Comparison of ENCODE assay signal across 12 cellular contexts in genomic region chr2:205769494-205769848, GRCh38.
DNase-seq lines count a peak whose midpoint lies in the region; ATAC-seq and TF ChIP-seq lines count a peak whose summit lies in the region.
"Had no signal": no experiment of that assay in that cellular context is flagged by ENCODE, and none has a peak within 500 bp of the region (broad histone marks: within the 10 kb centered on the region; RNA-seq: fewer than 3 reads in every experiment).

No MANE protein-coding gene starts in this region.

- H3K4me3 ChIP-seq in mesenchymal stem cell (ENCODE audit: insufficient read depth in 1 of 2, low read depth in 1 of 2, low read length in 2 of 2) = no peak overlapping the region
- no peak overlapping the region for H3K4me3 ChIP-seq in Peyer's patch
- H3K4me3 ChIP-seq: left ventricle myocardium inferior, right atrium auricular region had no signal

- H2BK12ac ChIP-seq in mesenchymal stem cell (ENCODE audit: low read length in 2 of 2) = no peak overlapping the region

- H3K79me1 ChIP-seq in mesenchymal stem cell (replicated peaks; ENCODE audit: low read length, poor library complexity, severe bottlenecking) = no peaks in the 10 kb centered on the region

- H3K4ac ChIP-seq in mesenchymal stem cell (ENCODE audit: low read depth in 1 of 2, low read length in 2 of 2) = no peak overlapping the region

- no peak for TF ChIP-seq POLR2A in Peyer's patch (IDR thresholded peaks at IDR 0.05)

- H2BK15ac ChIP-seq in mesenchymal stem cell (ENCODE audit: low read depth, poor library complexity, severe bottlenecking) = no peak overlapping the region

- H3K9me3 ChIP-seq in mesenchymal stem cell (ENCODE audit: control insufficient read depth, low read length) (no peaks in the 10 kb centered on the region), Peyer's patch (no peaks in the 10 kb centered on the region)
- H3K9me3 ChIP-seq: left ventricle myocardium inferior, right atrium auricular region had no signal

- ATAC-seq in GM18858 (IDR thresholded peaks at IDR 0.05; ENCODE audit: unreplicated experiment) = no peak
- no peak for ATAC-seq in effector memory CD8-positive, alpha-beta T cell (replicated peaks)
- ATAC-seq in HG03025 (IDR thresholded peaks at IDR 0.05; ENCODE audit: low FRiP score, unreplicated experiment) = no peak

- H3K27ac ChIP-seq in mesenchymal stem cell (ENCODE audit: low read length, poor library complexity, severe bottlenecking) (no peak overlapping the region), Peyer's patch (peak overlapping the region in 1 of 4 donors; percentile 77)
- H3K27ac ChIP-seq: left ventricle myocardium inferior, right atrium auricular region had no signal

- DNase-seq in A172 (ENCODE audit: low spot score) = peak; percentile 72
- DNase-seq in LHCN-M2 (ENCODE audit: low read depth) = peak; percentile 87
- DNase-seq in dermis microvascular lymphatic vessel endothelial cell (ENCODE audit: low read depth in 2 of 2) = peak; percentile 16 to 92
- DNase-seq in mesenchymal stem cell = peak; percentile 83
- no peak for DNase-seq in Peyer's patch
- no peak for DNase-seq in effector memory CD8-positive, alpha-beta T cell
- DNase-seq: AML-193, left ventricle myocardium inferior had no signal

- H3K36me3 ChIP-seq in mesenchymal stem cell (ENCODE audit: control insufficient read depth in 1 of 2, insufficient read depth in 2 of 2, low read depth in 1 of 2, low read length in 2 of 2) (peaks cover 11 to 36% of the 10 kb centered on the region in 2 experiments), Peyer's patch (no peaks in the 10 kb centered on the region)
- H3K36me3 ChIP-seq: left ventricle myocardium inferior, right atrium auricular region had no signal

- WGBS in mesenchymal stem cell = no CpG with 5 or more reads among the region's 3 CpGs

- no peak overlapping the region for H3K4me3 Mint-ChIP-seq in effector memory CD8-positive, alpha-beta T cell

- no peak overlapping the region for H3K23ac ChIP-seq in mesenchymal stem cell (ENCODE audit: low read length in 2 of 2)

- H3K27ac Mint-ChIP-seq in effector memory CD8-positive, alpha-beta T cell = no peak overlapping the region
- H3K27ac Mint-ChIP-seq: activated T-helper 2 cell treated with anti-CD3 and anti-CD28 coated beads, Interferon-gamma antibody, Interleukin-2, Interleukin-4, amounts not matched to agents 10 μg/mL and 5 μg/mL and 100 μg/mL, durations not matched to agents 14 hours and 24 hours and 36 hours had no signal

- no peak overlapping the region for H2AK5ac ChIP-seq in mesenchymal stem cell (ENCODE audit: low read length, severe bottlenecking)

- no peak overlapping the region for H2BK5ac ChIP-seq in mesenchymal stem cell (ENCODE audit: low read depth, low read length, poor library complexity, severe bottlenecking)

- H3K4me1 Mint-ChIP-seq in effector memory CD8-positive, alpha-beta T cell (ENCODE audit: low read depth in 2 of 2) = peaks cover 2 to 3% of the 10 kb centered on the region in 2 donors

- H3K36me3 Mint-ChIP-seq in effector memory CD8-positive, alpha-beta T cell (ENCODE audit: insufficient read depth) = no peaks in the 10 kb centered on the region

- no peak overlapping the region for H3K9ac ChIP-seq in mesenchymal stem cell (ENCODE audit: low read length)

- H3K14ac ChIP-seq in mesenchymal stem cell (ENCODE audit: low read length in 2 of 2) = no peak overlapping the region

- TF ChIP-seq CTCF in Peyer's patch (IDR thresholded peaks at IDR 0.05) = no peak

- H3K4me1 ChIP-seq in mesenchymal stem cell (ENCODE audit: control insufficient read depth, insufficient read depth, low read depth, low read length) (peaks cover 8% of the 10 kb centered on the region), Peyer's patch (peaks cover 0 to 50% (median 0%) of the 10 kb centered on the region in 4 donors)

- no peak overlapping the region for H4K8ac ChIP-seq in mesenchymal stem cell (ENCODE audit: low read length)

- no peak overlapping the region for H2BK120ac ChIP-seq in mesenchymal stem cell (ENCODE audit: low read depth, low read length)

- H3K27me3 ChIP-seq in mesenchymal stem cell (ENCODE audit: control insufficient read depth in 1 of 2, insufficient read depth in 1 of 2, low read length in 2 of 2) (no peaks in the 10 kb centered on the region), Peyer's patch (no peaks in the 10 kb centered on the region)
- H3K27me3 ChIP-seq: right atrium auricular region had no signal

- H3K9me3 Mint-ChIP-seq in effector memory CD8-positive, alpha-beta T cell = no peaks in the 10 kb centered on the region
- H3K9me3 Mint-ChIP-seq: activated T-helper 2 cell treated with anti-CD3 and anti-CD28 coated beads, Interferon-gamma antibody, Interleukin-2, Interleukin-4, amounts not matched to agents 10 μg/mL and 5 μg/mL and 100 μg/mL, durations not matched to agents 14 hours and 24 hours and 36 hours had no signal

- H3K27me3 Mint-ChIP-seq in effector memory CD8-positive, alpha-beta T cell = peaks cover 30 to 59% of the 10 kb centered on the region in 2 donors

- H3K18ac ChIP-seq in mesenchymal stem cell (ENCODE audit: low read depth in 1 of 2, low read length in 2 of 2) = no peak overlapping the region

- no peak overlapping the region for H3K4me2 ChIP-seq in mesenchymal stem cell (ENCODE audit: low read length, poor library complexity, severe bottlenecking)

- H4K91ac ChIP-seq in mesenchymal stem cell (ENCODE audit: low read length) = no peak overlapping the region

- H2AFZ ChIP-seq in mesenchymal stem cell (ENCODE audit: low read depth, low read length) = no peak overlapping the region

Comparison
In these comparisons a context has a peak if more than half of its experiments do, and no peak if none do; other contexts are left out.
1. DNase-seq: peak in A172 (single experiment), LHCN-M2 (single experiment), dermis microvascular lymphatic vessel endothelial cell (2 of 2) and mesenchymal stem cell (single experiment); none in Peyer's patch (0 of 3) and effector memory CD8-positive, alpha-beta T cell (0 of 3).